In the genomic region with DNA sequence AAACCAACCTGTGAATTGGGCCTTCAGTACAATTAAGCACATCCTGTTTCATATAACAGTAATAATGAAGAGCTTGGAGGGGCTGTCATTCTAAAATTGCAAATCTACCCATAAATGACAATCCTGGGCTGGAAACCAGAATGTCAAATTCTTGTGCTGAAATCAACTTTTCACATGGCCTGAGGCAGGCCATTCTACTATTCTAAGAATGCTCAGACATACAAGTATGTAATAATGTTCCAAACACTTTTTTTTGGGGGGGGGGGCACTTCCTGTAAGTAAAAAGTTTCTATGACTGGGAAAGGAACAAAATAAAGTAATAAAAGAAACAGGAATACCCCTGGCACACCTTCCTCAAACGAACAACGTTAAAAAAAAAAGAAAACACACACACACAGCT, we compare ENCODE assay signal across 8 cellular contexts. TPM values are rescaled to one million over a fixed set of nuclear protein-coding genes. Genes with fewer than 3 reads are reported as not detected.
DNase-seq lines count a peak whose midpoint lies in the region; ATAC-seq, FAIRE-seq and TF ChIP-seq lines count a peak whose summit lies in the region.

No MANE protein-coding gene starts in this region.

- dilution Hi-C loops in endothelial cell of umbilical vein (cut with MboI; ENCODE audit: extremely low pct_ligation_motif_present, low sequenced_read_pairs) = no loop called here

- H3F3A ChIP-seq in PC-9 (ENCODE audit: insufficient read depth, low read depth) = peaks cover 35% of the 10 kb centered on the region; the same call in 1 of the 2 replicates

- H3K4me1 ChIP-seq in Caco-2 = peaks cover 28% of the 10 kb centered on the region
- peaks cover 45% of the 10 kb centered on the region for H3K4me1 ChIP-seq in PC-9 (replicated peaks; ENCODE audit: insufficient read depth)
- H3K4me1 ChIP-seq in endothelial cell of umbilical vein (ENCODE audit: control insufficient read depth, extremely low read depth, insufficient read depth, low read length) = peaks cover 33% of the 10 kb centered on the region
- peaks cover 39% of the 10 kb centered on the region for H3K4me1 ChIP-seq in osteoblast (ENCODE audit: insufficient read depth, low read length)

- H3K36me3 ChIP-seq in Caco-2 (ENCODE audit: control insufficient read depth, insufficient read depth, low read length) = peaks cover 3% of the 10 kb centered on the region
- peaks cover 45% of the 10 kb centered on the region for H3K36me3 ChIP-seq in PC-9 (ENCODE audit: low read depth)
- H3K36me3 ChIP-seq in endothelial cell of umbilical vein (ENCODE audit: control insufficient read depth in 2 of 2, extremely low read depth in 1 of 2, insufficient read depth in 2 of 2, low read length in 2 of 2) = peaks cover 0 to 11% of the 10 kb centered on the region in 2 experiments
- peaks cover 19% of the 10 kb centered on the region for H3K36me3 ChIP-seq in osteoblast (ENCODE audit: insufficient read depth, low read length)

- no peak for TF ChIP-seq POLR2A in endothelial cell of umbilical vein (IDR thresholded peaks at IDR 0.05; ENCODE audit: low read depth, low read length)

- no peaks in the 10 kb centered on the region for H3K9me2 ChIP-seq in PC-9 (ENCODE audit: insufficient read depth)

- BruUV-seq in Caco-2 (replicated peaks; lab: Mats Ljungman, UMichigan) (no TSS peak), PC-9 (replicated peaks; lab: Mats Ljungman, UMichigan) (no TSS peak), endothelial cell of umbilical vein (replicated peaks; lab: Mats Ljungman, UMichigan) (no TSS peak)

- no peaks in the 10 kb centered on the region for H3K9me1 ChIP-seq in endothelial cell of umbilical vein (replicated peaks; ENCODE audit: control insufficient read depth, extremely low read depth, insufficient read depth, low read length)

- TF ChIP-seq CTCF in Caco-2 (IDR thresholded peaks at IDR 0.05; ENCODE audit: insufficient read depth in 1 of 2, low read depth in 1 of 2, low read length in 1 of 2, severe bottlenecking in 1 of 2, unreplicated experiment in 1 of 2) (no peak), PC-9 (conservative IDR thresholded peaks at IDR 0.05) (no peak), endothelial cell of umbilical vein (IDR thresholded peaks at IDR 0.05; ENCODE audit: extremely low read depth in 1 of 2, insufficient read depth in 1 of 2, low read depth in 1 of 2, low read length in 2 of 2) (no peak), osteoblast (IDR thresholded peaks at IDR 0.05; ENCODE audit: extremely low read depth, low read depth, low read length) (no peak)

- peak overlapping the region; percentile 82 for H3K4me3 Mint-ChIP-seq in Caco-2 (ENCODE audit: unreplicated experiment)

- H3K27ac ChIP-seq in PC-9 (no peak overlapping the region), endothelial cell of umbilical vein (ENCODE audit: insufficient read depth, low read depth, low read length) (peak overlapping the region; percentile 93), osteoblast (ENCODE audit: low read depth, low read length) (peak overlapping the region; percentile 100)

- no peaks in the 10 kb centered on the region for H3K27me3 Mint-ChIP-seq in Caco-2 (ENCODE audit: insufficient read depth, unreplicated experiment)

- peak overlapping the region; percentile 100 for H3K4me3 ChIP-seq in Caco-2 (ENCODE audit: low read depth, low read length)
- H3K4me3 ChIP-seq in PC-9 = peak overlapping the region; percentile 66
- H3K4me3 ChIP-seq in endothelial cell of umbilical vein (replicated peaks in 1 of 3; ENCODE audit: insufficient read depth in 1 of 3, low read depth in 1 of 3, low read length in 3 of 3) = peak overlapping the region; percentile 42 to 95 (median 69)
- H3K4me3 ChIP-seq in osteoblast (ENCODE audit: insufficient read depth, low read length) = peak overlapping the region; percentile 77

- H3K9me3 ChIP-seq in Caco-2 = no peaks in the 10 kb centered on the region
- H3K9me3 ChIP-seq in PC-9 (ENCODE audit: insufficient read depth, low read depth) = no peaks in the 10 kb centered on the region
- no peaks in the 10 kb centered on the region for H3K9me3 ChIP-seq in endothelial cell of umbilical vein (replicated peaks; ENCODE audit: control insufficient read depth, insufficient read depth, low read length)
- no peaks in the 10 kb centered on the region for H3K9me3 ChIP-seq in osteoblast (ENCODE audit: low read depth, low read length)

- peaks cover 80% of the 10 kb centered on the region for H3K36me3 Mint-ChIP-seq in Caco-2 (ENCODE audit: insufficient read depth, unreplicated experiment)

- H3K27me3 ChIP-seq in Caco-2 (replicated peaks; ENCODE audit: control insufficient read depth, insufficient read depth, low read length) = no peaks in the 10 kb centered on the region
- H3K27me3 ChIP-seq in PC-9 (ENCODE audit: insufficient read depth, low read depth) = no peaks in the 10 kb centered on the region
- no peaks in the 10 kb centered on the region for H3K27me3 ChIP-seq in endothelial cell of umbilical vein (ENCODE audit: control insufficient read depth in 2 of 2, insufficient read depth in 2 of 2, low read length in 2 of 2)
- no peaks in the 10 kb centered on the region for H3K27me3 ChIP-seq in osteoblast (ENCODE audit: insufficient read depth, low read length)

- peak overlapping the region; percentile 100 for H3K9ac ChIP-seq in endothelial cell of umbilical vein (replicated peaks; ENCODE audit: extremely low read depth, insufficient read depth, low read length)

- POLR2A ChIA-PET in Caco-2 (lab: Charles Lee) = interaction anchor here (2.7 to 2.9 kb wide), 2 partner anchors 34 to 76 kb away, joined by 18 to 42 read pairs; partner anchors contain the start of genes EGR1 and HSPA9
- POLR2A ChIA-PET in PC-9 (lab: Charles Lee; ENCODE audit: unreplicated experiment) = interaction anchor here (0.7 kb wide), 1 partner anchor 105 kb away, joined by 10 read pairs; no protein-coding TSS in a partner anchor
- POLR2A ChIA-PET in endothelial cell of umbilical vein (lab: Charles Lee) = interaction anchor here (0.7 kb wide), 1 partner anchor 854 kb away, joined by 6 read pairs; no protein-coding TSS in a partner anchor

- no peaks in the 10 kb centered on the region for H3K9me3 Mint-ChIP-seq in Caco-2 (ENCODE audit: unreplicated experiment)

- H2AFZ ChIP-seq in PC-9 (no peak overlapping the region), endothelial cell of umbilical vein (ENCODE audit: low read depth, low read length) (no peak overlapping the region), osteoblast (ENCODE audit: low read length) (no peak overlapping the region)

- H3K4me1 Mint-ChIP-seq in Caco-2 (ENCODE audit: low read depth, unreplicated experiment) = peaks cover 17% of the 10 kb centered on the region

- H3K4me2 ChIP-seq in PC-9 (peak overlapping the region; percentile 88), endothelial cell of umbilical vein (ENCODE audit: insufficient read depth, low read length) (peak overlapping the region; percentile 95), osteoblast (ENCODE audit: insufficient read depth, low read length) (peak overlapping the region; percentile 98)

- H3K79me2 ChIP-seq in PC-9 (ENCODE audit: low read depth) (peaks cover 95% of the 10 kb centered on the region), endothelial cell of umbilical vein (ENCODE audit: control insufficient read depth, insufficient read depth, low read length) (peaks cover 87% of the 10 kb centered on the region), osteoblast (ENCODE audit: insufficient read depth, low read length) (peaks cover 90% of the 10 kb centered on the region)

- no peak for FAIRE-seq in endothelial cell of umbilical vein (lab: Jason Lieb, UNC)

- DNase-seq in Caco-2 = no peak
- peak in 1 of 2 experiments; percentile 49 for DNase-seq in PC-9
- no peak for DNase-seq in endothelial cell of umbilical vein (ENCODE audit: low read depth, low spot score)
- DNase-seq in osteoblast (ENCODE audit: insufficient read length, low spot score, missing footprints) = no peak
- no peak for DNase-seq in SIG-M5 (lab: John Stamatoyannopoulos, UW)
- no peak for DNase-seq in stimulated activated CD4-positive, alpha-beta T cell treated with anti-CD3 and anti-CD28 coated beads, Interleukin-12 subunit alpha, Interleukin-12 subunit beta, amount 100 ng/mL, for 4 hours

- CTCF ChIA-PET in Caco-2 (lab: Charles Lee) (no interaction called here), PC-9 (lab: Charles Lee) (interaction anchor here (0.7 kb wide), 1 partner anchor 190 kb away, joined by 4 read pairs; no protein-coding TSS in a partner anchor), endothelial cell of umbilical vein (lab: Charles Lee) (no interaction called here)

- ATAC-seq in GM21381 (IDR thresholded peaks at IDR 0.05; ENCODE audit: unreplicated experiment) (no peak), GM19395 (IDR thresholded peaks at IDR 0.05; ENCODE audit: unreplicated experiment) (no peak)

- H4K20me1 ChIP-seq in PC-9 (ENCODE audit: insufficient read depth) (peaks cover 51% of the 10 kb centered on the region), endothelial cell of umbilical vein (replicated peaks; ENCODE audit: control insufficient read depth, extremely low read depth, insufficient read depth, low read length) (peaks cover 8% of the 10 kb centered on the region), osteoblast (ENCODE audit: insufficient read depth, low read length) (peaks cover 48% of the 10 kb centered on the region)

- intact Hi-C loops in Caco-2 (cut with micrococcal nuclease; ENCODE audit: unreplicated experiment) = no loop called here
- intact Hi-C loops in PC-9 (cut with micrococcal nuclease; ENCODE audit: unreplicated experiment) = loop anchor here (10.0 kb wide), 1 partner anchor 357 kb away; no protein-coding TSS in a partner anchor
- intact Hi-C loops in endothelial cell of umbilical vein (cut with micrococcal nuclease) = no loop called here

- peak overlapping the region; percentile 95 for H3K27ac Mint-ChIP-seq in Caco-2 (ENCODE audit: unreplicated experiment)

RNA-seq across cellular contexts. Expression of gene ETF1, which starts 1.5 kb away (rescaled TPM):
- total RNA-seq in Caco-2 (2022) (179 and 184 TPM in 2 replicates), PC-9 (2021) (61.8 and 84.9 TPM in 2 replicates), endothelial cell of umbilical vein (103 and 114 TPM in 2 replicates), osteoblast (113 and 116 TPM in 2 replicates)
- 27.5 and 32.9 TPM in 2 replicates for polyA plus RNA-seq in endothelial cell of umbilical vein
- 41.6 and 46.3 TPM in 2 replicates for polyA plus RNA-seq in endothelial cell of umbilical vein (2011; cell fraction: cytosol; rRNA removed)
- 44.0 and 51.8 TPM in 2 replicates for polyA plus RNA-seq in endothelial cell of umbilical vein (2011; cell fraction: nucleus; rRNA removed)
- polyA plus RNA-seq in endothelial cell of umbilical vein (2012) = 68.3 and 105 TPM in 2 replicates
- polyA minus RNA-seq in endothelial cell of umbilical vein = 46.4 and 54.1 TPM in 2 replicates
- 66.0 TPM for polyA minus RNA-seq in endothelial cell of umbilical vein (2011; cell fraction: cytosol; rRNA and poly(A)+ RNA removed)
- 29.2 and 35.0 TPM in 2 replicates for polyA minus RNA-seq in endothelial cell of umbilical vein (2011; cell fraction: nucleus; rRNA and poly(A)+ RNA removed)

RNA-seq across cellular contexts. Expression of gene HSPA9, which starts 33.7 kb away (rescaled TPM):
- total RNA-seq in Caco-2 (2022) (533 and 537 TPM in 2 replicates), PC-9 (2021) (252 and 256 TPM in 2 replicates), endothelial cell of umbilical vein (180 and 192 TPM in 2 replicates), osteoblast (499 and 624 TPM in 2 replicates)
- 62.7 and 99.6 TPM in 2 replicates for polyA plus RNA-seq in endothelial cell of umbilical vein
- polyA plus RNA-seq in endothelial cell of umbilical vein (2011; cell fraction: cytosol; rRNA removed) = 82.6 and 84.8 TPM in 2 replicates
- polyA plus RNA-seq in endothelial cell of umbilical vein (2011; cell fraction: nucleus; rRNA removed) = 150 and 190 TPM in 2 replicates
- 151 and 191 TPM in 2 replicates for polyA plus RNA-seq in endothelial cell of umbilical vein (2012)
- polyA minus RNA-seq in endothelial cell of umbilical vein = 211 and 258 TPM in 2 replicates
- polyA minus RNA-seq in endothelial cell of umbilical vein (2011; cell fraction: cytosol; rRNA and poly(A)+ RNA removed) = 330 TPM
- polyA minus RNA-seq in endothelial cell of umbilical vein (2011; cell fraction: nucleus; rRNA and poly(A)+ RNA removed) = 109 and 114 TPM in 2 replicates
